ENCODE assay signal across 17 cellular contexts in the genomic region with DNA sequence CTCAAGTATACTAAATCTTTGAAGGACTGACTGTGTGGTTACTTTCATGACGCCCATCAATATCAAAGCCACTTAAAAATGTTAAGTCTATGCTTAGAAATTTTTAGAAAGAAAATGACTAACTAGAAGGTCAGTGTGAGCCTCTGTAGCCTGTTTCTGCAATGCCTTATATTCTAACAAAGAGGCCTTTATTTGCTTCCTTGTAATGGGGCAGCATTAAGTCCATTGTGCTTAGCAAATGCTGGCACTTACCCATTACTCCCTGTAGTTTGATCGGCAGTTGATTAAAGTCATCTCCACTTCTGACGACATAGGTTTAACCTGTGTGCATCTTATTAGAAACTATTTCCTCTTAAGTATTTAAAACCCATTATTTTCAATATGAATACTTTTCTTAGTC.
DNase-seq lines count a peak whose midpoint lies in the region; ATAC-seq, FAIRE-seq and TF ChIP-seq lines count a peak whose summit lies in the region.
"Had no signal": no experiment of that assay in that cellular context is flagged by ENCODE, and none has a peak within 500 bp of the region (broad histone marks: within the 10 kb centered on the region; RNA-seq: fewer than 3 reads in every experiment).

No MANE protein-coding gene starts in this region.

- intact Hi-C loops in A673 (cut with micrococcal nuclease; ENCODE audit: unreplicated experiment) = no loop called here
- intact Hi-C loops in activated CD8-positive, alpha-beta T cell treated with anti-CD3 and anti-CD28 coated beads for 36 hours (cut with micrococcal nuclease) = no loop called here

- H3K4me1 ChIP-seq in A673 (ENCODE audit: insufficient read depth, low read length, poor library complexity, severe bottlenecking) = no peaks in the 10 kb centered on the region
- H3K4me1 ChIP-seq: BE2C had no signal

- no peaks in the 10 kb centered on the region for H3K9me3 ChIP-seq in A673 (ENCODE audit: low read depth, low read length, poor library complexity, severe bottlenecking)
- H3K9me3 ChIP-seq: BE2C had no signal

- H3K36me3 Mint-ChIP-seq in activated CD8-positive, alpha-beta T cell treated with anti-CD3 and anti-CD28 coated beads for 36 hours (ENCODE audit: low read depth) = no peaks in the 10 kb centered on the region
- H3K36me3 Mint-ChIP-seq: CD4-positive, alpha-beta memory T cell had no signal

- H3K4me3 Mint-ChIP-seq in activated CD8-positive, alpha-beta T cell treated with anti-CD3 and anti-CD28 coated beads for 36 hours = no peak overlapping the region
- H3K4me3 Mint-ChIP-seq: CD4-positive, alpha-beta memory T cell; GM23338; H9 had no signal

- DNase-seq in A673 (ENCODE audit: low spot score) (peak; percentile 4), NCI-H69 (lab: John Stamatoyannopoulos, UW) (peak; percentile 3), frontal cortex (ENCODE audit: low spot score in 2 of 2) (peak; percentile 25 to 28), pons (ENCODE audit: low spot score) (peak; percentile 93), DMS 273 (lab: John Stamatoyannopoulos, UW; ENCODE audit: unreplicated experiment) (no peak), germinal center (ENCODE audit: low spot score) (no peak)
- no peak for DNase-seq in activated CD8-positive, alpha-beta T cell treated with anti-CD3 and anti-CD28 coated beads for 36 hours
- DNase-seq: BE2C; CD4-positive, alpha-beta memory T cell; COR-L47; DND-41; GDM1; H9 had no signal

- no peaks in the 10 kb centered on the region for H3K27me3 ChIP-seq in A673 (replicated peaks; ENCODE audit: insufficient read depth, low read depth, low read length, poor library complexity)

- no peaks in the 10 kb centered on the region for H3K4me1 Mint-ChIP-seq in activated CD8-positive, alpha-beta T cell treated with anti-CD3 and anti-CD28 coated beads for 36 hours (ENCODE audit: low read depth)
- H3K4me1 Mint-ChIP-seq: CD4-positive, alpha-beta memory T cell; H9 had no signal

- no peak for TF ChIP-seq CTCF in A673 (conservative IDR thresholded peaks at IDR 0.05; ENCODE audit: low read depth, low read length)
- no peak for TF ChIP-seq CTCF in activated CD8-positive, alpha-beta T cell treated with anti-CD3 and anti-CD28 coated beads for 36 hours (IDR thresholded peaks at IDR 0.05)

- H3K27ac ChIP-seq in A673 (ENCODE audit: low read depth, low read length, poor library complexity, severe bottlenecking) = no peak overlapping the region
- H3K27ac ChIP-seq: C4-2B had no signal

- CTCF ChIA-PET in A673 (lab: Charles Lee) = no interaction called here
- CTCF ChIA-PET in activated CD8-positive, alpha-beta T cell treated with anti-CD3 and anti-CD28 coated beads for 36 hours (lab: Charles Lee) = no interaction called here

- no peak overlapping the region for H3K27ac Mint-ChIP-seq in activated CD8-positive, alpha-beta T cell treated with anti-CD3 and anti-CD28 coated beads for 36 hours
- H3K27ac Mint-ChIP-seq: CD4-positive, alpha-beta memory T cell; GM23338; H9 had no signal

- no peak overlapping the region for H3K4me3 ChIP-seq in A673 (ENCODE audit: low read depth, low read length, poor library complexity, severe bottlenecking)
- H3K4me3 ChIP-seq: GM23338 had no signal

- H3K9me3 Mint-ChIP-seq in activated CD8-positive, alpha-beta T cell treated with anti-CD3 and anti-CD28 coated beads for 36 hours = no peaks in the 10 kb centered on the region
- H3K9me3 Mint-ChIP-seq: GM23338, H9 had no signal

- no peak for ATAC-seq in activated CD8-positive, alpha-beta T cell treated with anti-CD3 and anti-CD28 coated beads for 36 hours
- ATAC-seq: GM23338 had no signal

- no TSS peak for BruUV-seq in A673 (replicated peaks; lab: Mats Ljungman, UMichigan)

- peaks cover 18% of the 10 kb centered on the region for H3K27me3 Mint-ChIP-seq in activated CD8-positive, alpha-beta T cell treated with anti-CD3 and anti-CD28 coated beads for 36 hours

- FAIRE-seq in frontal cortex (lab: Jason Lieb, UNC) = peak; percentile 69
- FAIRE-seq: D721Med, GM12892 had no signal

- H3K36me3 ChIP-seq in A673 (ENCODE audit: insufficient read depth, low read length, poor library complexity, severe bottlenecking) = no peaks in the 10 kb centered on the region
- H3K36me3 ChIP-seq: BE2C had no signal

- POLR2A ChIA-PET in A673 (lab: Charles Lee; ENCODE audit: low non-redundant PET) = no interaction called here
- POLR2A ChIA-PET in activated CD8-positive, alpha-beta T cell treated with anti-CD3 and anti-CD28 coated beads for 36 hours (lab: Charles Lee) = no interaction called here

Comparison
In these comparisons a context has a peak if more than half of its experiments do, and no peak if none do; other contexts are left out.
1. DNase-seq: peak in A673 (single experiment), NCI-H69 (single experiment), frontal cortex (2 of 2) and pons (single experiment); none in DMS 273 (single experiment), germinal center (single experiment) and activated CD8-positive, alpha-beta T cell treated with anti-CD3 and anti-CD28 coated beads for 36 hours (single experiment).